In the genomic region with DNA sequence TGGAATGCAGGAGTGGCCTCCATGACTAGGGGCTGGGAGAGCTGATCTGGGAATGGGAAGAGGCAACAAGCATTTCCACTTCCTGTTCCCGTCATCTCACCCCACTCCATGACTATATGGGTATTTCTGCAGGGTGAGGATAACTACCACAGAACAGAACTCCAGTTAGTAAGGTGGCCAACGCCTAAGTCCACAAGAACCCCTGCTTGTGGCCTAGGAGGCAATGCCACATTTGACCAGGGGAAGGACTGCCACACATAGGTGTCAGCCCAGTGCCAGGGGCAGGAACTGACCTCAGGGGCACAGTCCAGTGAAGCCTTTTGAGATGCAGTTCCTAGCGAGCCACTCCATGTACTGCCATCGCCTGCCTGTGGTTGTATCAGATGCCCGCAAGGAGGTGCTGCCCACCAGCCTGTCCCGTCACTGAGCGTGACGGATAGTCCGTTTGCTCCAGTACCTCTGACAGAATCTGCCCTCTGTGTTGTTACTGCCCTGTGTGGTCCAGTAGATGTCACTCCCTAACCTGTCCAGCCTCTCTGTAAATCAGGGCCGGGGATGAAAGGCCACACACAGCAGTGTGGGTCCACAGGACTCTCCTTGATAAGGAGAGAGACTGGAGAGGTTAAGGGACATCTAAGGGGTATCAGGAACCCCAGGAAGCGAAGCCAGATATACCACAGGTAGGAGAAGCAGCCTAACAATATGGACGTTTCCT, we compare ENCODE assay signal across 8 cellular contexts. TPM values are rescaled to one million over a fixed set of nuclear protein-coding genes. Genes with fewer than 3 reads are reported as not detected.
DNase-seq lines count a peak whose midpoint lies in the region; ATAC-seq, FAIRE-seq and TF ChIP-seq lines count a peak whose summit lies in the region.

No MANE protein-coding gene starts in this region.

- DNase-seq in GM03348 (ENCODE audit: low spot score) (peak; percentile 66), SK-N-DZ (ENCODE audit: low spot score) (peak; percentile 84), T47D (ENCODE audit: low read depth in 1 of 2, low spot score in 1 of 2) (peak; percentile 30 to 85), kidney (peak; percentile 81)
- peak; percentile 34 for DNase-seq in stimulated activated CD4-positive, alpha-beta T cell treated with anti-CD3 and anti-CD28 coated beads, Interleukin-4, amount 100 ng/mL, for 24 hours
- no peak for DNase-seq in activated T-helper 1 cell treated with anti-CD3 and anti-CD28 coated beads, Interleukin-12 subunit alpha, Interleukin-12 subunit beta, Interleukin-2, Interleukin-4 antibody, amounts not matched to agents 30 ng/mL and 10 ng/mL and 1 ng/mL, durations not matched to agents 14 hours and 24 hours and 36 hours (ENCODE audit: low spot score)

- peak overlapping the region in 2 of 4 donors; percentile 6 to 56 for H3K4me3 Mint-ChIP-seq in IgD-negative memory B cell
- no peak overlapping the region for H3K4me3 Mint-ChIP-seq in activated T-helper 1 cell treated with anti-CD3 and anti-CD28 coated beads, Interleukin-12 subunit alpha, Interleukin-12 subunit beta, Interleukin-2, Interleukin-4 antibody, amounts not matched to agents 30 ng/mL and 10 ng/mL and 1 ng/mL, durations not matched to agents 14 hours and 24 hours and 36 hours

- no peak for ATAC-seq in HG03565 (IDR thresholded peaks at IDR 0.05; ENCODE audit: unreplicated experiment)

- H3K4me3 ChIP-seq in kidney (ENCODE audit: low read length in 2 of 2) = no peak overlapping the region

- no peaks in the 10 kb centered on the region for H3K9me3 ChIP-seq in kidney (ENCODE audit: control insufficient read depth in 1 of 2, low read length in 2 of 2)

- H3K27me3 Mint-ChIP-seq in IgD-negative memory B cell = no peaks in the 10 kb centered on the region
- H3K27me3 Mint-ChIP-seq in activated T-helper 1 cell treated with anti-CD3 and anti-CD28 coated beads, Interleukin-12 subunit alpha, Interleukin-12 subunit beta, Interleukin-2, Interleukin-4 antibody, amounts not matched to agents 30 ng/mL and 10 ng/mL and 1 ng/mL, durations not matched to agents 14 hours and 24 hours and 36 hours (ENCODE audit: insufficient read depth) = peaks cover 16% of the 10 kb centered on the region

- peak overlapping the region in 2 of 3 donors; percentile 6 to 59 for H3K27ac Mint-ChIP-seq in IgD-negative memory B cell
- no peak overlapping the region for H3K27ac Mint-ChIP-seq in activated T-helper 1 cell treated with anti-CD3 and anti-CD28 coated beads, Interleukin-12 subunit alpha, Interleukin-12 subunit beta, Interleukin-2, Interleukin-4 antibody, amounts not matched to agents 30 ng/mL and 10 ng/mL and 1 ng/mL, durations not matched to agents 14 hours and 24 hours and 36 hours

- peaks cover 0 to 17% of the 10 kb centered on the region in 2 donors for H3K4me1 ChIP-seq in kidney (ENCODE audit: control insufficient read depth in 1 of 2, insufficient read depth in 1 of 2, low read depth in 1 of 2, low read length in 2 of 2)

- no peak overlapping the region for H3K9ac ChIP-seq in kidney (ENCODE audit: low read length in 2 of 2)

- no peaks in the 10 kb centered on the region for H3K36me3 ChIP-seq in kidney (ENCODE audit: control insufficient read depth in 1 of 2, insufficient read depth in 2 of 2, low read length in 2 of 2)

- in situ Hi-C loops in T47D (cut with HindIII; ENCODE audit: low pct_unique_long_range_greater_than_20kb, low sequenced_read_pairs) = no loop called here

- peaks cover 13 to 18% (median 14%) of the 10 kb centered on the region in 3 donors for H3K4me1 Mint-ChIP-seq in IgD-negative memory B cell
- peaks cover 20% of the 10 kb centered on the region for H3K4me1 Mint-ChIP-seq in activated T-helper 1 cell treated with anti-CD3 and anti-CD28 coated beads, Interleukin-12 subunit alpha, Interleukin-12 subunit beta, Interleukin-2, Interleukin-4 antibody, amounts not matched to agents 30 ng/mL and 10 ng/mL and 1 ng/mL, durations not matched to agents 14 hours and 24 hours and 36 hours (ENCODE audit: low read depth)

- H3K27ac ChIP-seq in kidney (ENCODE audit: low read depth in 2 of 2, low read length in 2 of 2) = peak overlapping the region in 1 of 2 donors; percentile 23

- H3K9me3 Mint-ChIP-seq in IgD-negative memory B cell = no peaks in the 10 kb centered on the region
- no peaks in the 10 kb centered on the region for H3K9me3 Mint-ChIP-seq in activated T-helper 1 cell treated with anti-CD3 and anti-CD28 coated beads, Interleukin-12 subunit alpha, Interleukin-12 subunit beta, Interleukin-2, Interleukin-4 antibody, amounts not matched to agents 30 ng/mL and 10 ng/mL and 1 ng/mL, durations not matched to agents 14 hours and 24 hours and 36 hours

- intact Hi-C loops in kidney (cut with DNase I) = no loop called here
- intact Hi-C loops in activated T-helper 1 cell treated with anti-CD3 and anti-CD28 coated beads, Interleukin-12 subunit alpha, Interleukin-12 subunit beta, Interleukin-2, Interleukin-4 antibody, amounts not matched to agents 30 ng/mL and 10 ng/mL and 1 ng/mL, durations not matched to agents 14 hours and 24 hours and 36 hours (cut with micrococcal nuclease) = loop anchor here (1.0 to 5.0 kb wide), 6 partner anchors 45 to 354 kb away; a partner anchor contains a TSS

- peak; percentile 89 for TF ChIP-seq CTCF in kidney (IDR thresholded peaks at IDR 0.05; ENCODE audit: borderline replicate concordance, extremely low read depth, insufficient read depth)

- FAIRE-seq in kidney (lab: Jason Lieb, UNC) = no peak

- peaks cover 1% of the 10 kb centered on the region for H3K36me3 Mint-ChIP-seq in IgD-negative memory B cell
- H3K36me3 Mint-ChIP-seq in activated T-helper 1 cell treated with anti-CD3 and anti-CD28 coated beads, Interleukin-12 subunit alpha, Interleukin-12 subunit beta, Interleukin-2, Interleukin-4 antibody, amounts not matched to agents 30 ng/mL and 10 ng/mL and 1 ng/mL, durations not matched to agents 14 hours and 24 hours and 36 hours (ENCODE audit: low read depth) = no peaks in the 10 kb centered on the region

RNA-seq across cellular contexts. Expression of a gene that starts 3.5 kb away (rescaled TPM):
- polyA plus RNA-seq in IgD-negative memory B cell = 15.8 TPM
- 15.7 and 22.6 TPM in 2 replicates for polyA plus RNA-seq in SK-N-DZ (2014; cell fraction: cytosol; rRNA removed)
- polyA plus RNA-seq in SK-N-DZ (2014; cell fraction: nucleus; rRNA removed) = 11.9 and 13.0 TPM in 2 replicates
- total RNA-seq in kidney = 12.5 TPM
- 11.7 TPM for polyA plus RNA-seq in kidney (ENCODE audit: insufficient read depth, low read depth, low replicate concordance)
- 18.8 and 21.1 TPM in 2 replicates for total RNA-seq in activated T-helper 1 cell treated with anti-CD3 and anti-CD28 coated beads, Interleukin-12 subunit alpha, Interleukin-12 subunit beta, Interleukin-2, Interleukin-4 antibody, amounts not matched to agents 30 ng/mL and 10 ng/mL and 1 ng/mL, durations not matched to agents 14 hours and 24 hours and 36 hours

RNA-seq across cellular contexts. Expression of a gene that starts 12.2 kb away (rescaled TPM):
- polyA plus RNA-seq in IgD-negative memory B cell (not detected), kidney (ENCODE audit: insufficient read depth, low read depth, low replicate concordance) (40.9 TPM)
- polyA plus RNA-seq in SK-N-DZ (2014; cell fraction: cytosol; rRNA removed) = not detected in 2 replicates
- polyA plus RNA-seq in SK-N-DZ (2014; cell fraction: nucleus; rRNA removed) = not detected in 2 replicates
- total RNA-seq in kidney = 2.9 TPM
- not detected in 2 replicates for total RNA-seq in activated T-helper 1 cell treated with anti-CD3 and anti-CD28 coated beads, Interleukin-12 subunit alpha, Interleukin-12 subunit beta, Interleukin-2, Interleukin-4 antibody, amounts not matched to agents 30 ng/mL and 10 ng/mL and 1 ng/mL, durations not matched to agents 14 hours and 24 hours and 36 hours

RNA-seq across cellular contexts. Expression of a gene that starts 34.8 kb away (rescaled TPM):
- polyA plus RNA-seq in IgD-negative memory B cell (not detected), kidney (ENCODE audit: insufficient read depth, low read depth, low replicate concordance) (6.7 TPM)
- not detected in 2 replicates for polyA plus RNA-seq in SK-N-DZ (2014; cell fraction: cytosol; rRNA removed)
- not detected in 2 replicates for polyA plus RNA-seq in SK-N-DZ (2014; cell fraction: nucleus; rRNA removed)
- total RNA-seq in kidney = 7.6 TPM
- not detected in 2 replicates for total RNA-seq in activated T-helper 1 cell treated with anti-CD3 and anti-CD28 coated beads, Interleukin-12 subunit alpha, Interleukin-12 subunit beta, Interleukin-2, Interleukin-4 antibody, amounts not matched to agents 30 ng/mL and 10 ng/mL and 1 ng/mL, durations not matched to agents 14 hours and 24 hours and 36 hours

RNA-seq across cellular contexts. Expression of a gene that starts 43.3 kb away (rescaled TPM):
- 137 TPM for polyA plus RNA-seq in IgD-negative memory B cell
- polyA plus RNA-seq in SK-N-DZ (2014; cell fraction: cytosol; rRNA removed) = 96.9 and 99.9 TPM in 2 replicates
- polyA plus RNA-seq in SK-N-DZ (2014; cell fraction: nucleus; rRNA removed) = 58.3 and 70.5 TPM in 2 replicates
- 82.8 TPM for total RNA-seq in kidney
- polyA plus RNA-seq in kidney (ENCODE audit: insufficient read depth, low read depth, low replicate concordance) = 115 TPM
- total RNA-seq in activated T-helper 1 cell treated with anti-CD3 and anti-CD28 coated beads, Interleukin-12 subunit alpha, Interleukin-12 subunit beta, Interleukin-2, Interleukin-4 antibody, amounts not matched to agents 30 ng/mL and 10 ng/mL and 1 ng/mL, durations not matched to agents 14 hours and 24 hours and 36 hours = 70.2 and 73.3 TPM in 2 replicates

RNA-seq across cellular contexts. Expression of a gene that starts 43.6 kb away (rescaled TPM):
- polyA plus RNA-seq in IgD-negative memory B cell = not detected
- polyA plus RNA-seq in SK-N-DZ (2014; cell fraction: cytosol; rRNA removed) = 0.10 and 0.23 TPM in 2 replicates
- polyA plus RNA-seq in SK-N-DZ (2014; cell fraction: nucleus; rRNA removed) = 0.39 TPM in 1 of 2 replicates, not detected in the other
- total RNA-seq in kidney = 0.06 TPM
- not detected for polyA plus RNA-seq in kidney (ENCODE audit: insufficient read depth, low read depth, low replicate concordance)
- total RNA-seq in activated T-helper 1 cell treated with anti-CD3 and anti-CD28 coated beads, Interleukin-12 subunit alpha, Interleukin-12 subunit beta, Interleukin-2, Interleukin-4 antibody, amounts not matched to agents 30 ng/mL and 10 ng/mL and 1 ng/mL, durations not matched to agents 14 hours and 24 hours and 36 hours = not detected in 2 replicates
